Comparison of ENCODE assay signal across 15 cellular contexts in the genomic region with DNA sequence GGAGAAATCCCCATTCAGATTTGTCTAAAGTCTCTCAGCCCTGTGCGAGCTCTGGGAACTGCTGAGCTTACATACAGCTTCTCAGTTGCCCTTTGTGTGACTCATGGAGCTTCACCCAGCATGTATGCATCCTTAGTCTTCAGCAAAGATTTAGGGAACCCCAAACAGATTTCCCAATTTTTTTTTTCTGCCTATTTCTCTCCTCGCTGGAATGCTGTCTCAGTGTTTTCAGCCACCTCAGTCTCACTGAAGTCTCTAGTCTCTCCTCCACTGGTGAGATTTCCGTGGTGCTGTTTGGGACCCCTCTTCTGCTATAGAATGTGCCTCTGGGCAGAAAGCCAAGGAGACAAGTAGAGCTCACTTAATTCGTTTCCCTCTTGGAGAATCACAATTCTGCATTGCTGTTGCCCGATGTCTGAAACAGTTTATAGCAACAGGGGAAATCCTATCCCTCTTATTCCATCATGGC. TPM values are rescaled to one million over a fixed set of nuclear protein-coding genes. Genes with fewer than 3 reads are reported as not detected.
A peak's percentile ranks its signal among the peaks of the same experiment; 100 is the strongest.
DNase-seq lines count a peak whose midpoint lies in the region; ATAC-seq and TF ChIP-seq lines count a peak whose summit lies in the region.
"Had no signal": no experiment of that assay in that cellular context is flagged by ENCODE, and none has a peak within 500 bp of the region (broad histone marks: within the 10 kb centered on the region; RNA-seq: fewer than 3 reads in every experiment).

No MANE protein-coding gene starts in this region.

- no peak overlapping the region for H3K27ac ChIP-seq in left lung
- H3K27ac ChIP-seq: coronary artery, KMS-11, suprapubic skin had no signal

- H3K27me3 ChIP-seq in left lung: no peaks in the 10 kb centered on the region
- H3K27me3 ChIP-seq: suprapubic skin had no signal

- H3K9me3 ChIP-seq in left lung: peaks cover 0 to 2% of the 10 kb centered on the region in 2 donors
- H3K9me3 ChIP-seq: suprapubic skin had no signal

- H3K27me3 Mint-ChIP-seq in stimulated activated naive CD8-positive, alpha-beta T cell treated with anti-CD3 and anti-CD28 coated beads, Interleukin-15, amount 100 ng/mL, for 72 hours: no peaks in the 10 kb centered on the region
- H3K27me3 Mint-ChIP-seq: activated CD4-positive, alpha-beta memory T cell treated with anti-CD3 and anti-CD28 coated beads for 36 hours had no signal

- peaks cover 0 to 28% of the 10 kb centered on the region in 2 donors for H3K36me3 ChIP-seq in left lung

- ATAC-seq in left lung (peak; percentile 33), HG03045 (IDR thresholded peaks at IDR 0.05; ENCODE audit: unreplicated experiment) (no peak), HG03457 (IDR thresholded peaks at IDR 0.05; ENCODE audit: unreplicated experiment) (no peak)
- ATAC-seq in stimulated activated naive CD8-positive, alpha-beta T cell treated with anti-CD3 and anti-CD28 coated beads, Interleukin-15, amount 100 ng/mL, for 72 hours: no peak

- H3K4me3 ChIP-seq in AG10803 (ENCODE audit: low read length) (no peak overlapping the region), left lung (no peak overlapping the region)
- H3K4me3 ChIP-seq: coronary artery, suprapubic skin had no signal

- H3K4me3 Mint-ChIP-seq in stimulated activated naive CD8-positive, alpha-beta T cell treated with anti-CD3 and anti-CD28 coated beads, Interleukin-15, amount 100 ng/mL, for 72 hours: no peak overlapping the region
- H3K4me3 Mint-ChIP-seq: activated CD4-positive, alpha-beta memory T cell treated with anti-CD3 and anti-CD28 coated beads for 36 hours had no signal

- H3K9me3 Mint-ChIP-seq in stimulated activated naive CD8-positive, alpha-beta T cell treated with anti-CD3 and anti-CD28 coated beads, Interleukin-15, amount 100 ng/mL, for 72 hours: no peaks in the 10 kb centered on the region

- DNase-seq in AG10803 (ENCODE audit: low read depth) (peak; percentile 71), NCI-H1105 (lab: John Stamatoyannopoulos, UW) (peak; percentile 18), astrocyte of the hippocampus (ENCODE audit: low read depth, low spot score) (peak; percentile 65), left lung (no peak), GOT3 (lab: John Stamatoyannopoulos, UW) (no peak)
- no peak for DNase-seq in stimulated activated naive CD8-positive, alpha-beta T cell treated with anti-CD3 and anti-CD28 coated beads, Interleukin-15, amount 100 ng/mL, for 72 hours
- DNase-seq: activated CD4-positive, alpha-beta memory T cell treated with anti-CD3 and anti-CD28 coated beads for 36 hours; Calu3; stimulated activated CD4-positive, alpha-beta T cell treated with anti-CD3 and anti-CD28 coated beads, Interleukin-15, amount 100 ng/mL, for 24 hours had no signal

- peak overlapping the region in 1 of 2 donors; percentile 30 for H3K27ac Mint-ChIP-seq in stimulated activated naive CD8-positive, alpha-beta T cell treated with anti-CD3 and anti-CD28 coated beads, Interleukin-15, amount 100 ng/mL, for 72 hours
- H3K27ac Mint-ChIP-seq: activated CD4-positive, alpha-beta memory T cell treated with anti-CD3 and anti-CD28 coated beads for 36 hours had no signal

- H3K4me1 ChIP-seq in left lung: no peaks in the 10 kb centered on the region

- H3K4me1 Mint-ChIP-seq in stimulated activated naive CD8-positive, alpha-beta T cell treated with anti-CD3 and anti-CD28 coated beads, Interleukin-15, amount 100 ng/mL, for 72 hours: peaks cover 20% of the 10 kb centered on the region

- TF ChIP-seq CTCF in AG10803 (conservative IDR thresholded peaks at IDR 0.05; ENCODE audit: low read length) (no peak), left lung (IDR thresholded peaks at IDR 0.05) (no peak)

- intact Hi-C loops in left lung (cut with DNase I): no loop called here

RNA-seq across cellular contexts. Expression of a gene that starts 28.1 kb away (rescaled TPM):
- total RNA-seq in left lung: 10 to 100 TPM; 54.0 to 56.4 TPM

RNA-seq across cellular contexts. Expression of a gene that starts 43.5 kb away (rescaled TPM):
- 10 to 100 TPM; 70.2 to 73.2 TPM for total RNA-seq in left lung

RNA-seq across cellular contexts. Expression of a gene that starts 49.0 kb away (rescaled TPM):
- total RNA-seq in left lung: 1 to 10 TPM; 7.2 to 9.0 TPM

RNA-seq across cellular contexts. Expression of a gene that starts 54.1 kb away (rescaled TPM):
- 1 to 10 TPM; 1.9 to 2.3 TPM for total RNA-seq in left lung

RNA-seq across cellular contexts. Expression of a gene that starts 57.5 kb away (rescaled TPM):
- 1 to 10 TPM in 1 of 2 donors, not detected in 1; 2.3 TPM for total RNA-seq in left lung
- total RNA-seq: activated CD4-positive, alpha-beta memory T cell treated with anti-CD3 and anti-CD28 coated beads for 36 hours; Calu3; liver; suprapubic skin had no signal

Comparison
In these comparisons a context has a peak if more than half of its experiments do, and no peak if none do; other contexts are left out.
1. DNase-seq: peak in AG10803 (single experiment), NCI-H1105 (single experiment) and astrocyte of the hippocampus (single experiment); none in left lung (0 of 2), stimulated activated naive CD8-positive, alpha-beta T cell treated with anti-CD3 and anti-CD28 coated beads, Interleukin-15, amount 100 ng/mL, for 72 hours (0 of 2) and GOT3 (single experiment).